Comparison of ENCODE assay signal across 13 cellular contexts in genomic region chr1:179127163-179127895, GRCh38. TPM values are rescaled to one million over a fixed set of nuclear protein-coding genes. Genes with fewer than 3 reads are reported as not detected.
DNase-seq lines count a peak whose midpoint lies in the region; ATAC-seq and TF ChIP-seq lines count a peak whose summit lies in the region.
"Had no signal": no experiment of that assay in that cellular context is flagged by ENCODE, and none has a peak within 500 bp of the region (broad histone marks: within the 10 kb centered on the region; RNA-seq: fewer than 3 reads in every experiment).

No MANE protein-coding gene starts in this region.

- TF ChIP-seq CTCF in fibroblast of mammary gland (conservative IDR thresholded peaks at IDR 0.05; ENCODE audit: control insufficient read depth, insufficient read depth, low read depth, low read length) (no peak), dorsolateral prefrontal cortex (IDR thresholded peaks at IDR 0.05 in 54 of 56, conservative IDR thresholded peaks at IDR 0.05 in 2 of 56; ENCODE audit: low read depth in 1 of 56, partially characterized antibody in 56 of 56) (no peak), mucosa of descending colon (IDR thresholded peaks at IDR 0.05) (no peak)

- H3K9me3 ChIP-seq in skeletal muscle tissue (ENCODE audit: control insufficient read depth in 3 of 3, low read length in 3 of 3) (no peaks in the 10 kb centered on the region), mucosa of descending colon (no peaks in the 10 kb centered on the region)
- H3K9me3 ChIP-seq: psoas muscle had no signal

- ATAC-seq in SK-N-SH treated with all-trans-retinoic acid at 6 μM for 48 hours = peak; percentile 54
- ATAC-seq in HG03442 (IDR thresholded peaks at IDR 0.05; ENCODE audit: unreplicated experiment) = no peak
- ATAC-seq in mucosa of descending colon = no peak
- ATAC-seq: psoas muscle, T-helper 17 cell had no signal

- H3K27ac ChIP-seq in skeletal muscle tissue (ENCODE audit: low read depth, low read length) = peak overlapping the region; percentile 28
- H3K27ac ChIP-seq in dorsolateral prefrontal cortex = no peak overlapping the region
- H3K27ac ChIP-seq: psoas muscle had no signal

- H3K36me3 ChIP-seq in skeletal muscle tissue (ENCODE audit: control insufficient read depth in 3 of 3, insufficient read depth in 3 of 3, low read length in 3 of 3) (peaks cover 2 to 8% (median 4%) of the 10 kb centered on the region in 3 donors), mucosa of descending colon (ENCODE audit: low read depth) (no peaks in the 10 kb centered on the region)

- DNase-seq in GM03348 (ENCODE audit: low spot score) (peak; percentile 43), fibroblast of mammary gland (ENCODE audit: low read depth) (peak; percentile 55), hypothalamus (lab: John Stamatoyannopoulos, UW) (no peak), dorsolateral prefrontal cortex (no peak), mucosa of descending colon (no peak)
- DNase-seq: activated CD4-positive, alpha-beta T cell treated with anti-CD3 and anti-CD28 coated beads for 48 hours; activated gamma-delta T cell treated with Interleukin-2 at 50 U/mL for 16 hours; NCI-H1694 treated with DMSO at 0.1 percent for 48 hours; psoas muscle; T-helper 17 cell had no signal

- no peak overlapping the region for H3K4me3 ChIP-seq in fibroblast of mammary gland (ENCODE audit: control insufficient read depth, low read depth, low read length)
- no peak overlapping the region for H3K4me3 ChIP-seq in skeletal muscle tissue (ENCODE audit: low read length in 3 of 3)
- no peak overlapping the region for H3K4me3 ChIP-seq in dorsolateral prefrontal cortex
- no peak overlapping the region for H3K4me3 ChIP-seq in mucosa of descending colon
- H3K4me3 ChIP-seq: psoas muscle had no signal

- H3K27me3 ChIP-seq in skeletal muscle tissue (ENCODE audit: control insufficient read depth in 3 of 3, insufficient read depth in 3 of 3, low read length in 3 of 3) = no peaks in the 10 kb centered on the region
- no peaks in the 10 kb centered on the region for H3K27me3 ChIP-seq in dorsolateral prefrontal cortex

- intact Hi-C loops in dorsolateral prefrontal cortex (cut with DNase I) = loop anchor here in 1 of 2 donors (10.0 kb wide), 1 partner anchor 167 kb away; the partner anchor contains the start of gene SOAT1
- intact Hi-C loops in mucosa of descending colon (cut with DNase I, micrococcal nuclease) = loop anchor here in 1 of 2 donors (10.0 kb wide), 1 partner anchor 67 kb away; no protein-coding TSS in a partner anchor

- H3K9ac ChIP-seq in skeletal muscle tissue (ENCODE audit: low read depth in 1 of 3, low read length in 3 of 3) = no peak overlapping the region

- H3K4me1 ChIP-seq in skeletal muscle tissue (ENCODE audit: control insufficient read depth in 3 of 3, insufficient read depth in 3 of 3, low read length in 3 of 3) = peaks cover 0 to 9% (median 3%) of the 10 kb centered on the region in 3 donors
- no peaks in the 10 kb centered on the region for H3K4me1 ChIP-seq in mucosa of descending colon (ENCODE audit: low read depth)
- H3K4me1 ChIP-seq: psoas muscle had no signal

TF ChIP-seq in SK-N-SH treated with all-trans-retinoic acid at 6 μM for 48 hours, 23 proteins besides CTCF, POLR2A, EP300 and RAD21:
- TF ChIP-seq OSR1 (CRISPR knock-in tag; IDR thresholded peaks at IDR 0.05) = no peak
- no peak for TF ChIP-seq ZNF565 (CRISPR knock-in tag; conservative IDR thresholded peaks at IDR 0.05; ENCODE audit: low read depth)
- TF ChIP-seq, protein P1, sequence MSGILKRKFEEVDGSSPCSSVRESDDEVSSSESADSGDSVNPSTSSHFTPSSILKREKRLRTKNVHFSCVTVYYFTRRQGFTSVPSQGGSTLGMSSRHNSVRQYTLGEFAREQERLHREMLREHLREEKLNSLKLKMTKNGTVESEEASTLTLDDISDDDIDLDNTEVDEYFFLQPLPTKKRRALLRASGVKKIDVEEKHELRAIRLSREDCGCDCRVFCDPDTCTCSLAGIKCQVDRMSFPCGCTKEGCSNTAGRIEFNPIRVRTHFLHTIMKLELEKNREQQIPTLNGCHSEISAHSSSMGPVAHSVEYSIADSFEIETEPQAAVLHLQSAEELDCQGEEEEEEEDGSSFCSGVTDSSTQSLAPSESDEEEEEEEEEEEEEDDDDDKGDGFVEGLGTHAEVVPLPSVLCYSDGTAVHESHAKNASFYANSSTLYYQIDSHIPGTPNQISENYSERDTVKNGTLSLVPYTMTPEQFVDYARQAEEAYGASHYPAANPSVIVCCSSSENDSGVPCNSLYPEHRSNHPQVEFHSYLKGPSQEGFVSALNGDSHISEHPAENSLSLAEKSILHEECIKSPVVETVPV (CRISPR knock-in tag; IDR thresholded peaks at IDR 0.05) = no peak
- TF ChIP-seq PPARA (CRISPR knock-in tag; IDR thresholded peaks at IDR 0.05; ENCODE audit: borderline replicate concordance) = no peak
- TF ChIP-seq ISL1 (CRISPR knock-in tag; IDR thresholded peaks at IDR 0.05) = no peak
- no peak for TF ChIP-seq SNAI2 (CRISPR knock-in tag; IDR thresholded peaks at IDR 0.05)
- TF ChIP-seq TCF4 (CRISPR knock-in tag; IDR thresholded peaks at IDR 0.05; ENCODE audit: borderline replicate concordance) = no peak
- TF ChIP-seq CSDC2 (CRISPR knock-in tag; IDR thresholded peaks at IDR 0.05) = no peak
- no peak for TF ChIP-seq ZNF8 (CRISPR knock-in tag; IDR thresholded peaks at IDR 0.05)
- no peak for TF ChIP-seq CREB5 (CRISPR knock-in tag; IDR thresholded peaks at IDR 0.05; ENCODE audit: low read depth)
- no peak for TF ChIP-seq RARB (CRISPR knock-in tag; IDR thresholded peaks at IDR 0.05)
- TF ChIP-seq TOX (CRISPR knock-in tag; IDR thresholded peaks at IDR 0.05; ENCODE audit: borderline replicate concordance) = 0 out of 2 replicates have a peak, but pooled peaks have one; percentile 7
- no peak for TF ChIP-seq ZNF70 (CRISPR knock-in tag; IDR thresholded peaks at IDR 0.05)
- peak; percentile 56; the same call in 1 of the 2 replicates for TF ChIP-seq ZC3H10 (CRISPR knock-in tag; IDR thresholded peaks at IDR 0.05)
- TF ChIP-seq ESRRG (CRISPR knock-in tag; IDR thresholded peaks at IDR 0.05) = no peak
- no peak; the same call in 1 of the 2 replicates for TF ChIP-seq POU6F1 (CRISPR knock-in tag; IDR thresholded peaks at IDR 0.05; ENCODE audit: borderline replicate concordance, low read depth)
- no peak for TF ChIP-seq BACH2 (CRISPR knock-in tag; IDR thresholded peaks at IDR 0.05; ENCODE audit: borderline replicate concordance)
- TF ChIP-seq ZFP30 (CRISPR knock-in tag; IDR thresholded peaks at IDR 0.05) = no peak

RNA-seq across cellular contexts. Expression of gene TOR3A, which starts 45.5 kb away (rescaled TPM):
- 16.7 TPM for total RNA-seq in skeletal muscle tissue
- 10 to 100 TPM; 11.7 to 24.9 (median 16.3) TPM for total RNA-seq in dorsolateral prefrontal cortex
- total RNA-seq in mucosa of descending colon = 10 to 100 TPM; 22.8 to 28.1 (median 25.3) TPM

Comparison
In these comparisons a context has a peak if more than half of its experiments do, and no peak if none do; other contexts are left out.
1. DNase-seq: peak in GM03348 (single experiment) and fibroblast of mammary gland (single experiment); none in hypothalamus (0 of 51), dorsolateral prefrontal cortex (0 of 10) and mucosa of descending colon (0 of 3).